In genomic region chr18:13026583-13027270, GRCh38 we compare ENCODE assay signal across 22 cellular contexts. TPM values are rescaled to one million over a fixed set of nuclear protein-coding genes. Genes with fewer than 3 reads are reported as not detected.
DNase-seq lines count a peak whose midpoint lies in the region; ATAC-seq and TF ChIP-seq lines count a peak whose summit lies in the region.
"Had no signal": no experiment of that assay in that cellular context is flagged by ENCODE, and none has a peak within 500 bp of the region (broad histone marks: within the 10 kb centered on the region; RNA-seq: fewer than 3 reads in every experiment).

No MANE protein-coding gene starts in this region.

- peak overlapping the region; percentile 37 for H3K4me2 ChIP-seq in fibroblast of lung (ENCODE audit: extremely low read depth, insufficient read depth, low read length)

- no peak for TF ChIP-seq POLR2A in prostate gland (IDR thresholded peaks at IDR 0.05)

- no peak for ATAC-seq in upper lobe of right lung
- ATAC-seq: activated CD8-positive, alpha-beta T cell treated with anti-CD3 and anti-CD28 coated beads for 36 hours; psoas muscle had no signal

- H3K9ac ChIP-seq in fibroblast of lung (ENCODE audit: insufficient read depth, low read length) = no peak overlapping the region

- DNase-seq in activated CD4-positive, alpha-beta T cell treated with anti-CD3 and anti-CD28 coated beads, Interleukin-2, amount 10 ng/mL, durations not matched to agents 24 days and 14 days = peak; percentile 27
- no peak for DNase-seq in activated CD4-positive, alpha-beta T cell treated with anti-CD3 and anti-CD28 coated beads, Interleukin-2, amount 50 U/mL, for 48 hours
- DNase-seq in fibroblast of lung (ENCODE audit: low read depth in 2 of 2) (peak; percentile 27 to 61), prostate gland (ENCODE audit: low spot score) (peak; percentile 17), upper lobe of right lung (no peak), amygdala (lab: John Stamatoyannopoulos, UW) (no peak), COLO668 (lab: John Stamatoyannopoulos, UW; ENCODE audit: unreplicated experiment) (no peak)
- DNase-seq: activated CD8-positive, alpha-beta T cell treated with anti-CD3 and anti-CD28 coated beads for 36 hours; adrenal gland; C1 segment of cervical spinal cord; DMS53; mesendoderm; NCI-H1436 treated with DMSO at 0.1 percent for 48 hours; NCI-H226; NK-92 treated with Interleukin-12 subunit alpha and Interleukin-12 subunit beta, amount 100 ng/mL, for 24 hours; psoas muscle; RPMI8226; thyroid gland; WERI-Rb-1 had no signal

- no peak for TF ChIP-seq CTCF in VCaP (conservative IDR thresholded peaks at IDR 0.05)
- no peak for TF ChIP-seq CTCF in fibroblast of lung (conservative IDR thresholded peaks at IDR 0.05 in 1 of 2, IDR thresholded peaks at IDR 0.05 in 1 of 2; ENCODE audit: low read depth in 1 of 2, low read length in 2 of 2)
- no peak for TF ChIP-seq CTCF in prostate gland (IDR thresholded peaks at IDR 0.05)
- no peak for TF ChIP-seq CTCF in upper lobe of right lung (IDR thresholded peaks at IDR 0.05)

- intact Hi-C loops in activated CD4-positive, alpha-beta T cell treated with anti-CD3 and anti-CD28 coated beads, Interleukin-2, amount 10 ng/mL, durations not matched to agents 24 days and 14 days (cut with micrococcal nuclease) = no loop called here
- intact Hi-C loops in prostate gland (cut with DNase I) (no loop called here), upper lobe of right lung (cut with DNase I) (no loop called here)

- no peak overlapping the region for H3K4me3 ChIP-seq in fibroblast of lung (replicated peaks in 1 of 4; ENCODE audit: control extremely low read depth in 1 of 4, insufficient read depth in 1 of 4, low read depth in 3 of 4, low read length in 4 of 4)
- H3K4me3 ChIP-seq in prostate gland = no peak overlapping the region
- no peak overlapping the region for H3K4me3 ChIP-seq in upper lobe of right lung
- H3K4me3 ChIP-seq: adrenal gland, psoas muscle, thyroid gland had no signal

- H4K20me1 ChIP-seq in fibroblast of lung (ENCODE audit: control insufficient read depth, extremely low read depth, insufficient read depth, low read length) = no peaks in the 10 kb centered on the region

- H3K9me3 ChIP-seq in fibroblast of lung (ENCODE audit: control insufficient read depth, insufficient read depth, low read depth, low read length) (no peaks in the 10 kb centered on the region), prostate gland (no peaks in the 10 kb centered on the region), upper lobe of right lung (peaks cover 4% of the 10 kb centered on the region)
- H3K9me3 ChIP-seq: thyroid gland had no signal

- H3K79me2 ChIP-seq in fibroblast of lung (ENCODE audit: control insufficient read depth, insufficient read depth, low read length) = no peaks in the 10 kb centered on the region

- H3K27ac ChIP-seq in VCaP (peak overlapping the region; percentile 91), fibroblast of lung (ENCODE audit: insufficient read depth, low read length) (no peak overlapping the region), prostate gland (peak overlapping the region in 1 of 2 donors; percentile 59), upper lobe of right lung (no peak overlapping the region)
- H3K27ac ChIP-seq: adrenal gland, epithelial cell of prostate, psoas muscle, thyroid gland, WERI-Rb-1 had no signal

- no peak overlapping the region for H3K27ac Mint-ChIP-seq in activated CD4-positive, alpha-beta T cell treated with anti-CD3 and anti-CD28 coated beads, Interleukin-2, amount 10 ng/mL, durations not matched to agents 24 days and 14 days
- H3K27ac Mint-ChIP-seq: activated CD8-positive, alpha-beta T cell treated with anti-CD3 and anti-CD28 coated beads for 36 hours; nephron had no signal

- H2AFZ ChIP-seq in fibroblast of lung (ENCODE audit: low read length) = no peak overlapping the region

- no peak overlapping the region for H3K4me3 Mint-ChIP-seq in activated CD4-positive, alpha-beta T cell treated with anti-CD3 and anti-CD28 coated beads, Interleukin-2, amount 10 ng/mL, durations not matched to agents 24 days and 14 days
- H3K4me3 Mint-ChIP-seq: activated CD8-positive, alpha-beta T cell treated with anti-CD3 and anti-CD28 coated beads for 36 hours; nephron had no signal

- H3K36me3 Mint-ChIP-seq in activated CD4-positive, alpha-beta T cell treated with anti-CD3 and anti-CD28 coated beads, Interleukin-2, amount 10 ng/mL, durations not matched to agents 24 days and 14 days (ENCODE audit: low read depth) = peaks cover 60% of the 10 kb centered on the region

- peaks cover 9% of the 10 kb centered on the region for H3K9me3 Mint-ChIP-seq in activated CD4-positive, alpha-beta T cell treated with anti-CD3 and anti-CD28 coated beads, Interleukin-2, amount 10 ng/mL, durations not matched to agents 24 days and 14 days

- H3K4me1 ChIP-seq in fibroblast of lung (ENCODE audit: control insufficient read depth, extremely low read depth, insufficient read depth, low read length) (no peaks in the 10 kb centered on the region), prostate gland (replicated peaks) (peaks cover 7% of the 10 kb centered on the region), upper lobe of right lung (no peaks in the 10 kb centered on the region)
- H3K4me1 ChIP-seq: adrenal gland, psoas muscle had no signal

- peaks cover 18% of the 10 kb centered on the region for H3K4me1 Mint-ChIP-seq in activated CD4-positive, alpha-beta T cell treated with anti-CD3 and anti-CD28 coated beads, Interleukin-2, amount 10 ng/mL, durations not matched to agents 24 days and 14 days
- H3K4me1 Mint-ChIP-seq: nephron had no signal

- no peaks in the 10 kb centered on the region for H3K27me3 Mint-ChIP-seq in activated CD4-positive, alpha-beta T cell treated with anti-CD3 and anti-CD28 coated beads, Interleukin-2, amount 10 ng/mL, durations not matched to agents 24 days and 14 days
- H3K27me3 Mint-ChIP-seq: activated CD8-positive, alpha-beta T cell treated with anti-CD3 and anti-CD28 coated beads for 36 hours had no signal

- no peaks in the 10 kb centered on the region for H3K27me3 ChIP-seq in fibroblast of lung (ENCODE audit: control insufficient read depth, insufficient read depth, low read length)
- no peaks in the 10 kb centered on the region for H3K27me3 ChIP-seq in prostate gland (replicated peaks; ENCODE audit: insufficient read depth)
- H3K27me3 ChIP-seq in upper lobe of right lung = no peaks in the 10 kb centered on the region
- H3K27me3 ChIP-seq: adrenal gland, thyroid gland had no signal

- 51% methylated on average over 3 of the region's 3 CpGs for WGBS in prostate gland

- H3K36me3 ChIP-seq in fibroblast of lung (ENCODE audit: control insufficient read depth, insufficient read depth, low read length) (peaks cover 2% of the 10 kb centered on the region), prostate gland (no peaks in the 10 kb centered on the region), upper lobe of right lung (peaks cover 69% of the 10 kb centered on the region)
- H3K36me3 ChIP-seq: thyroid gland had no signal

RNA-seq across cellular contexts. Expression of gene CEP192, which starts 35.6 kb away (rescaled TPM):
- 31.4 and 34.7 TPM in 2 replicates for total RNA-seq in activated CD4-positive, alpha-beta T cell treated with anti-CD3 and anti-CD28 coated beads, Interleukin-2, amount 10 ng/mL, durations not matched to agents 24 days and 14 days
- 32.7 and 32.9 TPM in 2 replicates for total RNA-seq in fibroblast of lung
- polyA plus RNA-seq in fibroblast of lung = 12.5 and 17.8 TPM in 2 replicates
- 6.5 and 8.6 TPM in 2 replicates for polyA plus RNA-seq in fibroblast of lung (2012)
- polyA minus RNA-seq in fibroblast of lung (ENCODE audit: low replicate concordance) = 17.4 and 19.3 TPM in 2 replicates
- 10 to 100 TPM; 17.2 to 37.3 TPM for total RNA-seq in prostate gland
- 24.6 TPM for total RNA-seq in upper lobe of right lung

Comparison
In these comparisons a context has a peak if more than half of its experiments do, and no peak if none do; other contexts are left out.
1. DNase-seq: peak in activated CD4-positive, alpha-beta T cell treated with anti-CD3 and anti-CD28 coated beads, Interleukin-2, amount 10 ng/mL, durations not matched to agents 24 days and 14 days (single experiment), fibroblast of lung (2 of 2) and prostate gland (single experiment); none in activated CD4-positive, alpha-beta T cell treated with anti-CD3 and anti-CD28 coated beads, Interleukin-2, amount 50 U/mL, for 48 hours (0 of 2), upper lobe of right lung (single experiment), amygdala (0 of 56) and COLO668 (single experiment).